In genomic region chr14:31204593-31205534, GRCh38 we compare ENCODE assay signal across 8 cellular contexts. TPM values are rescaled to one million over a fixed set of nuclear protein-coding genes. Genes with fewer than 3 reads are reported as not detected.
DNase-seq lines count a peak whose midpoint lies in the region; ATAC-seq and TF ChIP-seq lines count a peak whose summit lies in the region.

No MANE protein-coding gene starts in this region.

- peaks cover 52% of the 10 kb centered on the region for H3K36me3 Mint-ChIP-seq in stimulated activated naive CD8-positive, alpha-beta T cell treated with anti-CD3 and anti-CD28 coated beads, Interleukin-15, Interleukin-2, amounts not matched to agents 100 ng/mL and 50 ng/mL, for 24 hours (ENCODE audit: low read depth)
- H3K36me3 Mint-ChIP-seq in brain (peaks cover 47% of the 10 kb centered on the region), mesothelial cell of epicardium (peaks cover 26% of the 10 kb centered on the region)
- peaks cover 19 to 36% of the 10 kb centered on the region in 2 donors for H3K36me3 Mint-ChIP-seq in stimulated activated naive B cell treated with anti-CD40 and anti-IgM and Interleukin-4, amounts not matched to agents 10 μg/mL and 1 μg/mL and 100 μg/mL, for 72 hours

- TF ChIP-seq CTCF in brain (conservative IDR thresholded peaks at IDR 0.05): no peak
- TF ChIP-seq CTCF in mesothelial cell of epicardium (IDR thresholded peaks at IDR 0.05; ENCODE audit: unreplicated experiment): no peak

- H3K27ac Mint-ChIP-seq in stimulated activated naive CD8-positive, alpha-beta T cell treated with anti-CD3 and anti-CD28 coated beads, Interleukin-15, Interleukin-2, amounts not matched to agents 100 ng/mL and 50 ng/mL, for 24 hours: peak overlapping the region; percentile 66
- peak overlapping the region in 3 of 5 experiments; percentile 24 to 95 (median 92) for H3K27ac Mint-ChIP-seq in brain
- peak overlapping the region; percentile 57 for H3K27ac Mint-ChIP-seq in mesothelial cell of epicardium
- no peak overlapping the region for H3K27ac Mint-ChIP-seq in stimulated activated naive B cell treated with anti-CD40 and anti-IgM and Interleukin-4, amounts not matched to agents 10 μg/mL and 1 μg/mL and 100 μg/mL, for 72 hours

- H3K4me3 Mint-ChIP-seq in stimulated activated naive CD8-positive, alpha-beta T cell treated with anti-CD3 and anti-CD28 coated beads, Interleukin-15, Interleukin-2, amounts not matched to agents 100 ng/mL and 50 ng/mL, for 24 hours: peak overlapping the region; percentile 90
- peak overlapping the region; percentile 82 to 91 (median 87) for H3K4me3 Mint-ChIP-seq in brain
- H3K4me3 Mint-ChIP-seq in mesothelial cell of epicardium: peak overlapping the region; percentile 85
- peak overlapping the region in 1 of 2 donors; percentile 26 for H3K4me3 Mint-ChIP-seq in stimulated activated naive B cell treated with anti-CD40 and anti-IgM and Interleukin-4, amounts not matched to agents 10 μg/mL and 1 μg/mL and 100 μg/mL, for 72 hours

- peaks cover 64% of the 10 kb centered on the region for H3K4me1 Mint-ChIP-seq in stimulated activated naive CD8-positive, alpha-beta T cell treated with anti-CD3 and anti-CD28 coated beads, Interleukin-15, Interleukin-2, amounts not matched to agents 100 ng/mL and 50 ng/mL, for 24 hours (ENCODE audit: low read depth)
- H3K4me1 Mint-ChIP-seq in brain (peaks cover 39% of the 10 kb centered on the region), mesothelial cell of epicardium (peaks cover 32% of the 10 kb centered on the region)
- peaks cover 27 to 53% of the 10 kb centered on the region in 2 donors for H3K4me1 Mint-ChIP-seq in stimulated activated naive B cell treated with anti-CD40 and anti-IgM and Interleukin-4, amounts not matched to agents 10 μg/mL and 1 μg/mL and 100 μg/mL, for 72 hours

- no peaks in the 10 kb centered on the region for H3K27me3 Mint-ChIP-seq in stimulated activated naive CD8-positive, alpha-beta T cell treated with anti-CD3 and anti-CD28 coated beads, Interleukin-15, Interleukin-2, amounts not matched to agents 100 ng/mL and 50 ng/mL, for 24 hours
- no peaks in the 10 kb centered on the region for H3K27me3 Mint-ChIP-seq in brain
- no peaks in the 10 kb centered on the region for H3K27me3 Mint-ChIP-seq in mesothelial cell of epicardium (ENCODE audit: low read depth)
- H3K27me3 Mint-ChIP-seq in stimulated activated naive B cell treated with anti-CD40 and anti-IgM and Interleukin-4, amounts not matched to agents 10 μg/mL and 1 μg/mL and 100 μg/mL, for 72 hours: no peaks in the 10 kb centered on the region

- no peak for DNase-seq in stimulated activated naive CD8-positive, alpha-beta T cell treated with anti-CD3 and anti-CD28 coated beads, Interleukin-15, Interleukin-2, amounts not matched to agents 100 U/mL and 50 U/mL, for 24 hours
- DNase-seq in mesothelial cell of epicardium (ENCODE audit: low spot score in 2 of 2, unreplicated experiment in 2 of 2) (no peak), NCI-H69 (lab: John Stamatoyannopoulos, UW) (no peak)
- DNase-seq in stimulated activated naive B cell treated with anti-CD40 and anti-IgM and Interleukin-4, amounts not matched to agents 10 μg/mL and 1 μg/mL and 100 μg/mL, for 72 hours: no peak

- no peak for ATAC-seq in stimulated activated naive CD8-positive, alpha-beta T cell treated with anti-CD3 and anti-CD28 coated beads, Interleukin-15, Interleukin-2, amounts not matched to agents 100 U/mL and 50 U/mL, for 24 hours
- no peak for ATAC-seq in HG02970 (IDR thresholded peaks at IDR 0.05; ENCODE audit: low FRiP score, unreplicated experiment)
- ATAC-seq in stimulated activated naive B cell treated with anti-CD40 and anti-IgM and Interleukin-4, amounts not matched to agents 10 μg/mL and 1 μg/mL and 100 μg/mL, for 72 hours (replicated peaks): no peak
- no peak for ATAC-seq in GM19463 (IDR thresholded peaks at IDR 0.05; ENCODE audit: unreplicated experiment)

- H3K9me3 Mint-ChIP-seq in stimulated activated naive CD8-positive, alpha-beta T cell treated with anti-CD3 and anti-CD28 coated beads, Interleukin-15, Interleukin-2, amounts not matched to agents 100 ng/mL and 50 ng/mL, for 24 hours: no peaks in the 10 kb centered on the region
- peaks cover 0 to 9% (median 2%) of the 10 kb centered on the region in 5 experiments for H3K9me3 Mint-ChIP-seq in brain
- H3K9me3 Mint-ChIP-seq in mesothelial cell of epicardium: no peaks in the 10 kb centered on the region
- H3K9me3 Mint-ChIP-seq in stimulated activated naive B cell treated with anti-CD40 and anti-IgM and Interleukin-4, amounts not matched to agents 10 μg/mL and 1 μg/mL and 100 μg/mL, for 72 hours: no peaks in the 10 kb centered on the region

RNA-seq across cellular contexts. Expression of gene HECTD1, which starts 2.7 kb away (rescaled TPM):
- 57.7 TPM for polyA plus RNA-seq in brain (ENCODE audit: insufficient read depth, low read depth, low replicate concordance)
- 177 to 195 TPM (median 184 TPM) in 3 replicates for total RNA-seq in mesothelial cell of epicardium
